ENCODE assay signal across 14 cellular contexts in the genomic region with DNA sequence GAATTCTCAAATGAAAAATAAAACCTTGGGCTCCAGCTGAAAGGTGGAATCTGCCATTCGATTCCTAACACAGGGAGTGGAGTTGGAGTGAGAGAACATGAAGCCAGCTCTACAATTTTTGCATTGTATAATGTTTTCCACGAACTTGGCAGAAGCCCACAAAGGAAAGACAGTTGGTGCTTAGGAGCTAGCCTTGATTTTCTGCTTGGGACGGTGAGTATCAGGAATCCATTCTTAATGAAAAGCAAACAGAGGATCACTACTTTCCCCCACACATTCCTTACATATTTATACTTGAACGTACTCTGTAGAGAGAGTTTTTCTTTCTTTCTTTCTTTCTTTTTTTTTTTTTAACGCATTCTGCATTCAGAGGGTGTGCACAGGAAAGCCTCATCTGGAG.
DNase-seq lines count a peak whose midpoint lies in the region; ATAC-seq and TF ChIP-seq lines count a peak whose summit lies in the region.
"Had no signal": no experiment of that assay in that cellular context is flagged by ENCODE, and none has a peak within 500 bp of the region (broad histone marks: within the 10 kb centered on the region; RNA-seq: fewer than 3 reads in every experiment).

No MANE protein-coding gene starts in this region.

- H3K27ac Mint-ChIP-seq in naive thymus-derived CD4-positive, alpha-beta T cell: no peak overlapping the region

- in situ Hi-C loops in mammary epithelial cell (cut with MboI; ENCODE audit: low sequenced_read_pairs in 2 of 2): no loop called here

- 0% methylated on average over 2 of the region's 5 CpGs for WGBS in mammary epithelial cell (ENCODE audit: low coverage, missing lambda C conversion rate)
- 2 to 5% methylated on average over 5 of the region's 5 CpGs for WGBS in aorta, 2 donors
- 15 to 18% methylated on average over 4 to 5 of the region's 5 CpGs for WGBS in esophagus squamous epithelium, 2 donors

- DNase-seq in breast epithelium (ENCODE audit: low spot score in 2 of 2) (no peak), mammary epithelial cell (no peak), iPS DF 19.7 (ENCODE audit: low read depth, low spot score) (peak; percentile 15), osteoblast (ENCODE audit: insufficient read length, low spot score, missing footprints) (no peak), aorta (no peak), esophagus squamous epithelium (lab: John Stamatoyannopoulos, UW) (no peak)
- DNase-seq in naive thymus-derived CD4-positive, alpha-beta T cell: no peak
- DNase-seq: activated gamma-delta T cell treated with Interleukin-2 at 50 U/mL for 16 hours, left ventricle myocardium superior, NCI-H2029 treated with DMSO at 0.1 percent for 48 hours, NCI-H526 treated with DMSO at 0.1 percent for 48 hours, tibial artery had no signal

- H3K4me1 Mint-ChIP-seq in naive thymus-derived CD4-positive, alpha-beta T cell: no peaks in the 10 kb centered on the region

- H3K4me1 ChIP-seq in breast epithelium (no peaks in the 10 kb centered on the region), mammary epithelial cell (ENCODE audit: insufficient read depth, low read length) (no peaks in the 10 kb centered on the region), osteoblast (ENCODE audit: insufficient read depth, low read length) (no peaks in the 10 kb centered on the region), aorta (ENCODE audit: control insufficient read depth in 1 of 2, insufficient read depth in 2 of 2, low read length in 2 of 2) (peaks cover 0 to 3% of the 10 kb centered on the region in 2 donors), esophagus squamous epithelium (peaks cover 0 to 2% (median 0%) of the 10 kb centered on the region in 3 donors)
- no peaks in the 10 kb centered on the region for H3K4me1 ChIP-seq in naive thymus-derived CD4-positive, alpha-beta T cell (ENCODE audit: control insufficient read depth in 2 of 2, insufficient read depth in 2 of 2, low read length in 2 of 2)

- no peak for TF ChIP-seq POLR2A in breast epithelium (IDR thresholded peaks at IDR 0.05)
- TF ChIP-seq POLR2A in esophagus squamous epithelium (IDR thresholded peaks at IDR 0.05): no peak

- no peak for ATAC-seq in aorta (ENCODE audit: low FRiP score)
- ATAC-seq in naive thymus-derived CD4-positive, alpha-beta T cell: no peak
- ATAC-seq in HG03045 (IDR thresholded peaks at IDR 0.05; ENCODE audit: unreplicated experiment): no peak
- ATAC-seq: left ventricle myocardium superior had no signal

- dilution Hi-C loops in mammary epithelial cell (cut with HindIII; ENCODE audit: low sequenced_read_pairs): no loop called here

- peaks cover 0 to 16% (median 4%) of the 10 kb centered on the region in 11 donors for H3K9me3 Mint-ChIP-seq in naive thymus-derived CD4-positive, alpha-beta T cell

- H3K4me2 ChIP-seq in mammary epithelial cell (ENCODE audit: insufficient read depth, low read depth, low read length) (no peak overlapping the region), osteoblast (ENCODE audit: insufficient read depth, low read length) (peak overlapping the region; percentile 70)

- intact Hi-C loops in breast epithelium (cut with DNase I; ENCODE audit: low total_unique reads) (no loop called here), mammary epithelial cell (cut with micrococcal nuclease) (no loop called here), aorta (cut with DNase I) (no loop called here), esophagus squamous epithelium (cut with DNase I) (no loop called here)
- intact Hi-C loops in naive thymus-derived CD4-positive, alpha-beta T cell (cut with micrococcal nuclease): no loop called here

- H3K9me3 ChIP-seq in breast epithelium (no peaks in the 10 kb centered on the region), mammary epithelial cell (replicated peaks; ENCODE audit: insufficient read depth, low read length) (peaks cover 6% of the 10 kb centered on the region), osteoblast (ENCODE audit: low read depth, low read length) (no peaks in the 10 kb centered on the region), aorta (ENCODE audit: control insufficient read depth, low read length) (peaks cover 1% of the 10 kb centered on the region), esophagus squamous epithelium (no peaks in the 10 kb centered on the region)
- H3K9me3 ChIP-seq in naive thymus-derived CD4-positive, alpha-beta T cell (ENCODE audit: control insufficient read depth in 2 of 3, low read length in 3 of 3): no peaks in the 10 kb centered on the region
- H3K9me3 ChIP-seq: tibial artery had no signal

- H2AFZ ChIP-seq in mammary epithelial cell (ENCODE audit: low read depth, low read length) (no peak overlapping the region), osteoblast (ENCODE audit: low read length) (peak overlapping the region; percentile 0)

- H3K36me3 Mint-ChIP-seq in naive thymus-derived CD4-positive, alpha-beta T cell: no peaks in the 10 kb centered on the region

- H3K27me3 Mint-ChIP-seq in naive thymus-derived CD4-positive, alpha-beta T cell: no peaks in the 10 kb centered on the region

- H3K4me3 ChIP-seq in breast epithelium (peak overlapping the region in 2 of 3 donors; percentile 30 to 53), mammary epithelial cell (replicated peaks in 1 of 3; ENCODE audit: insufficient read depth in 1 of 3, low read depth in 2 of 3, low read length in 3 of 3) (no peak overlapping the region), osteoblast (ENCODE audit: insufficient read depth, low read length) (no peak overlapping the region), aorta (ENCODE audit: low read length in 2 of 2) (peak overlapping the region; percentile 20 to 48), esophagus squamous epithelium (no peak overlapping the region)
- no peak overlapping the region for H3K4me3 ChIP-seq in naive thymus-derived CD4-positive, alpha-beta T cell (ENCODE audit: low read length)

- POLR2A ChIA-PET in naive thymus-derived CD4-positive, alpha-beta T cell (lab: Charles Lee): no interaction called here

- TF ChIP-seq CTCF in breast epithelium (IDR thresholded peaks at IDR 0.05) (no peak), mammary epithelial cell (conservative IDR thresholded peaks at IDR 0.05 in 1 of 2, IDR thresholded peaks at IDR 0.05 in 1 of 2; ENCODE audit: extremely low read depth in 1 of 2, insufficient read depth in 1 of 2, low read depth in 1 of 2, low read length in 2 of 2) (no peak), osteoblast (IDR thresholded peaks at IDR 0.05; ENCODE audit: extremely low read depth, low read depth, low read length) (no peak), esophagus squamous epithelium (IDR thresholded peaks at IDR 0.05) (no peak)

- no peak overlapping the region for H3K9ac ChIP-seq in mammary epithelial cell (ENCODE audit: insufficient read depth, low read length)

- no peak overlapping the region for H3K4me3 Mint-ChIP-seq in naive thymus-derived CD4-positive, alpha-beta T cell

- H4K20me1 ChIP-seq in mammary epithelial cell (ENCODE audit: insufficient read depth, low read length) (no peaks in the 10 kb centered on the region), osteoblast (ENCODE audit: insufficient read depth, low read length) (no peaks in the 10 kb centered on the region)

- H3K79me2 ChIP-seq in mammary epithelial cell (ENCODE audit: insufficient read depth, low read length) (no peaks in the 10 kb centered on the region), osteoblast (ENCODE audit: insufficient read depth, low read length) (no peaks in the 10 kb centered on the region)

- no TSS peak for BruUV-seq in mammary epithelial cell (replicated peaks; lab: Mats Ljungman, UMichigan)

- no peaks in the 10 kb centered on the region for H3K27me3 ChIP-seq in breast epithelium
- no peaks in the 10 kb centered on the region for H3K27me3 ChIP-seq in mammary epithelial cell (ENCODE audit: insufficient read depth, low read length)
- peaks cover 19% of the 10 kb centered on the region for H3K27me3 ChIP-seq in osteoblast (ENCODE audit: insufficient read depth, low read length)
- no peaks in the 10 kb centered on the region for H3K27me3 ChIP-seq in aorta (ENCODE audit: control insufficient read depth in 1 of 2, insufficient read depth in 2 of 2, low read length in 1 of 2)
- H3K27me3 ChIP-seq in naive thymus-derived CD4-positive, alpha-beta T cell (ENCODE audit: control insufficient read depth in 2 of 2, insufficient read depth in 2 of 2, low read length in 2 of 2): no peaks in the 10 kb centered on the region
- H3K27me3 ChIP-seq in esophagus squamous epithelium: no peaks in the 10 kb centered on the region
- H3K27me3 ChIP-seq: tibial artery had no signal

- H3K36me3 ChIP-seq in breast epithelium (no peaks in the 10 kb centered on the region), mammary epithelial cell (ENCODE audit: insufficient read depth, low read length) (no peaks in the 10 kb centered on the region), osteoblast (ENCODE audit: insufficient read depth, low read length) (no peaks in the 10 kb centered on the region), aorta (ENCODE audit: control insufficient read depth in 1 of 2, insufficient read depth in 2 of 2, low read length in 1 of 2) (no peaks in the 10 kb centered on the region), esophagus squamous epithelium (no peaks in the 10 kb centered on the region)
- H3K36me3 ChIP-seq in naive thymus-derived CD4-positive, alpha-beta T cell (ENCODE audit: control insufficient read depth in 2 of 3, insufficient read depth in 3 of 3, low read length in 3 of 3): no peaks in the 10 kb centered on the region
- H3K36me3 ChIP-seq: tibial artery had no signal

- H3K27ac ChIP-seq in breast epithelium (no peak overlapping the region), mammary epithelial cell (ENCODE audit: insufficient read depth, low read depth, low read length) (no peak overlapping the region), osteoblast (ENCODE audit: low read depth, low read length) (no peak overlapping the region), aorta (ENCODE audit: low read depth in 1 of 2, low read length in 2 of 2) (peak overlapping the region in 1 of 2 donors; percentile 43), esophagus squamous epithelium (no peak overlapping the region)
- H3K27ac ChIP-seq in naive thymus-derived CD4-positive, alpha-beta T cell (ENCODE audit: low read depth, low read length): no peak overlapping the region
- H3K27ac ChIP-seq: 22Rv1 had no signal

- CTCF ChIA-PET in mammary epithelial cell (lab: Charles Lee; ENCODE audit: low non-redundant PET): no interaction called here
- CTCF ChIA-PET in naive thymus-derived CD4-positive, alpha-beta T cell (lab: Charles Lee): no interaction called here

Comparison
In these comparisons a context has a peak if more than half of its experiments do, and no peak if none do; other contexts are left out.
1. H3K4me3 ChIP-seq: peak in breast epithelium (2 of 3) and aorta (2 of 2); none in mammary epithelial cell (0 of 3), osteoblast (single experiment), naive thymus-derived CD4-positive, alpha-beta T cell (single experiment) and esophagus squamous epithelium (0 of 4).